ENCODE assay signal across 31 cellular contexts in genomic region chr18:73577365-73577764, GRCh38.
A peak's percentile ranks its signal among the peaks of the same experiment; 100 is the strongest.
DNase-seq lines count a peak whose midpoint lies in the region; ATAC-seq, FAIRE-seq and TF ChIP-seq lines count a peak whose summit lies in the region.
"Had no signal": no experiment of that assay in that cellular context is flagged by ENCODE, and none has a peak within 500 bp of the region (broad histone marks: within the 10 kb centered on the region; RNA-seq: fewer than 3 reads in every experiment).

No MANE protein-coding gene starts in this region.

- ATAC-seq in HepG2 (no peak), GM18517 (IDR thresholded peaks at IDR 0.05; ENCODE audit: unreplicated experiment) (no peak)
- ATAC-seq: A549; activated naive CD4-positive, alpha-beta T cell treated with anti-CD3 and anti-CD28 coated beads, Interleukin-2, amount 50 U/mL, for 72 hours; left ventricle myocardium superior had no signal

- H3K4me3 ChIP-seq in GM23248 (no peak overlapping the region), astrocyte of the spinal cord (ENCODE audit: low read depth, low read length) (no peak overlapping the region), fibroblast of pulmonary artery (replicated peaks; ENCODE audit: low read depth, low read length) (no peak overlapping the region), HepG2 (replicated peaks in 1 of 3; ENCODE audit: insufficient read depth in 1 of 3, low read depth in 2 of 3, low read length in 3 of 3) (no peak overlapping the region)
- H3K4me3 ChIP-seq: A549, BLaER1, esophagus muscularis mucosa, smooth muscle cell, thoracic aorta, vagina had no signal

- peak; percentile 7 for DNase-seq in ACHN
- DNase-seq in GM23248, result peak; percentile 68
- DNase-seq in astrocyte of the spinal cord (ENCODE audit: low read depth, low spot score), result peak; percentile 38
- DNase-seq in fibroblast of pulmonary artery (ENCODE audit: low read depth), result peak; percentile 45
- DNase-seq in HepG2 (ENCODE audit: low spot score), result no peak
- DNase-seq in SW480 (ENCODE audit: low spot score), result no peak
- DNase-seq in NCI-H2081 (lab: John Stamatoyannopoulos, UW), result no peak
- DNase-seq: activated B cell treated with CpG ODN at 0.5 μM for 24 hours; activated CD4-positive, alpha-beta T cell treated with anti-CD3 and anti-CD28 coated beads, Interleukin-2, amount 10 ng/mL, durations not matched to agents 7 days and 5 days; activated effector memory CD4-positive, alpha-beta T cell treated with Interleukin-2 at 50 U/mL for 16 hours; activated T-cell treated with anti-CD3 and anti-CD28 coated beads, Interleukin-2, amount 50 U/mL, for 1 hour; aorta; DMS 273 treated with DMSO at 0.1 percent for 48 hours; HCEC 1CT; left ventricle myocardium superior; mesendoderm; NCI-H1048; NCI-H1694; retina; stimulated activated naive CD4-positive, alpha-beta T cell treated with Interleukin-2 at 50 U/mL for 16 hours had no signal

- no TSS peak for BruUV-seq in HepG2 (replicated peaks; lab: Mats Ljungman, UMichigan)

- TF ChIP-seq CTCF in astrocyte of the spinal cord (IDR thresholded peaks at IDR 0.05; ENCODE audit: low read depth, low read length) (no peak), fibroblast of pulmonary artery (IDR thresholded peaks at IDR 0.05; ENCODE audit: low read length, missing control alignments) (no peak), HepG2 (CRISPR knock-in tag; IDR thresholded peaks at IDR 0.05) (no peak)

- 0 out of 2 replicates have a peak, but pooled peaks cover 6% of the 10 kb centered on the region for H3K9me2 ChIP-seq in GM23248 (ENCODE audit: insufficient read depth)

- H4K20me1 ChIP-seq in GM23248 (ENCODE audit: insufficient read depth) (no peaks in the 10 kb centered on the region), HepG2 (ENCODE audit: insufficient read depth, low read length) (no peaks in the 10 kb centered on the region)
- H4K20me1 ChIP-seq: BLaER1 had no signal

- FAIRE-seq in HepG2 (lab: Jason Lieb, UNC), result no peak
- FAIRE-seq: A549, islet of Langerhans had no signal

- H2AFZ ChIP-seq in GM23248 (no peak overlapping the region), HepG2 (ENCODE audit: low read length) (no peak overlapping the region)
- H2AFZ ChIP-seq: parathyroid adenoma had no signal

- H3K36me3 ChIP-seq in GM23248 (ENCODE audit: low read depth) (no peaks in the 10 kb centered on the region), HepG2 (replicated peaks in 1 of 2; ENCODE audit: control insufficient read depth in 1 of 2, insufficient read depth in 2 of 2, low read length in 2 of 2) (no peaks in the 10 kb centered on the region)
- H3K36me3 ChIP-seq: BLaER1, esophagus muscularis mucosa, thoracic aorta, vagina had no signal

- H3K27ac ChIP-seq in GM23248 (no peak overlapping the region), HepG2 (ENCODE audit: extremely low read length, insufficient read depth, low read length) (no peak overlapping the region)
- H3K27ac ChIP-seq: A549, BLaER1, esophagus muscularis mucosa, parathyroid adenoma, RWPE1, thoracic aorta, vagina had no signal

- intact Hi-C loops in HepG2 (cut with micrococcal nuclease; ENCODE audit: unreplicated experiment), result no loop called here

- 41 to 58% methylated on average over 1 of the region's 1 CpG for WGBS in GM23248 (ENCODE audit: low coverage in 1 of 2, low lambda C conversion rate in 2 of 2, missing lambda C conversion rate in 2 of 2), 2 experiments
- WGBS in HepG2 (ENCODE audit: low lambda C conversion rate), result 3% methylated on average over 1 of the region's 1 CpG

- TF ChIP-seq POLR2A in HepG2 (IDR thresholded peaks at IDR 0.05; ENCODE audit: insufficient read depth in 1 of 2, low read depth in 2 of 2, low read length in 2 of 2), result no peak

- H3K4me1 ChIP-seq in GM23248 (ENCODE audit: insufficient read depth), result peaks cover 7% of the 10 kb centered on the region
- no peaks in the 10 kb centered on the region for H3K4me1 ChIP-seq in HepG2 (ENCODE audit: insufficient read depth, low read length)
- H3K4me1 ChIP-seq: A549, BLaER1, esophagus muscularis mucosa, parathyroid adenoma, vagina had no signal

- H3K4me2 ChIP-seq in GM23248 (ENCODE audit: unreplicated experiment) (peak overlapping the region; percentile 12), HepG2 (ENCODE audit: low read depth, low read length) (no peak overlapping the region)
- H3K4me2 ChIP-seq: A549, BLaER1, smooth muscle cell had no signal

- CTCF ChIA-PET in HepG2 (lab: Yijun Ruan, JAX; ENCODE audit: low intra/inter-chr PET ratio, low total read pairs), result no interaction called here

- POLR2A ChIA-PET in HepG2 (lab: Yijun Ruan, JAX), result no interaction called here

- in situ Hi-C loops in ACHN (cut with HindIII; ENCODE audit: low pct_ligation_motif_present, low pct_unique_long_range_greater_than_20kb, low sequenced_read_pairs), result no loop called here
- in situ Hi-C loops in GM23248 (cut with MboI), result no loop called here
- in situ Hi-C loops in astrocyte of the spinal cord (cut with HindIII; ENCODE audit: low sequenced_read_pairs), result no loop called here
- in situ Hi-C loops in HepG2 (cut with HindIII; ENCODE audit: extremely low pct_ligation_motif_present, low pct_unique_long_range_greater_than_20kb), result no loop called here

- no peaks in the 10 kb centered on the region for H3K79me2 ChIP-seq in GM23248 (ENCODE audit: insufficient read depth)
- H3K79me2 ChIP-seq in HepG2 (ENCODE audit: insufficient read depth, low read length), result no peaks in the 10 kb centered on the region
- H3K79me2 ChIP-seq: parathyroid adenoma had no signal

- H3K9ac ChIP-seq in GM23248 (no peak overlapping the region), HepG2 (ENCODE audit: insufficient read depth, low read depth, low read length) (no peak overlapping the region)
- H3K9ac ChIP-seq: BLaER1, parathyroid adenoma had no signal

- H3K9me3 ChIP-seq in GM23248 (ENCODE audit: low read depth), result no peaks in the 10 kb centered on the region
- H3K9me3 ChIP-seq in HepG2 (ENCODE audit: low read length), result no peaks in the 10 kb centered on the region
- H3K9me3 ChIP-seq: A549, BLaER1, esophagus muscularis mucosa, thoracic aorta, vagina had no signal

- TF ChIP-seq EP300 in HepG2 (IDR thresholded peaks at IDR 0.05; ENCODE audit: low read depth in 2 of 2, low read length in 2 of 2), result no peak
- no peak for TF ChIP-seq EP300 in HepG2 (CRISPR knock-in tag; IDR thresholded peaks at IDR 0.05; ENCODE audit: borderline replicate concordance)

- H3F3A ChIP-seq in GM23248 (ENCODE audit: insufficient read depth), result 0 out of 2 replicates have a peak, but pooled peaks cover 3% of the 10 kb centered on the region

- H3K27me3 ChIP-seq in GM23248 (replicated peaks; ENCODE audit: insufficient read depth) (no peaks in the 10 kb centered on the region), HepG2 (ENCODE audit: control insufficient read depth in 1 of 2, insufficient read depth in 2 of 2, low read length in 2 of 2) (no peaks in the 10 kb centered on the region)
- H3K27me3 ChIP-seq: BLaER1, esophagus muscularis mucosa, vagina had no signal

- TF ChIP-seq RAD21 in HepG2 (CRISPR knock-in tag; IDR thresholded peaks at IDR 0.05), result no peak

TF ChIP-seq in HepG2, 621 proteins besides CTCF, POLR2A, EP300 and RAD21 (continues in another document):
- TF ChIP-seq ZNF703 (CRISPR knock-in tag; IDR thresholded peaks at IDR 0.05; ENCODE audit: borderline replicate concordance) (no peak), RXRA (CRISPR knock-in tag; IDR thresholded peaks at IDR 0.05) (no peak), DDIT3 (CRISPR knock-in tag; IDR thresholded peaks at IDR 0.05) (no peak), ZFP1 (CRISPR knock-in tag; IDR thresholded peaks at IDR 0.05) (no peak), SALL2 (CRISPR knock-in tag; IDR thresholded peaks at IDR 0.05) (no peak), GLI4 (CRISPR knock-in tag; IDR thresholded peaks at IDR 0.05; ENCODE audit: borderline replicate concordance) (no peak), NFKBIZ (CRISPR knock-in tag; IDR thresholded peaks at IDR 0.05) (no peak), ZNF549 (CRISPR knock-in tag; IDR thresholded peaks at IDR 0.05) (no peak), ZNF569 (CRISPR knock-in tag; IDR thresholded peaks at IDR 0.05; ENCODE audit: borderline replicate concordance) (no peak), ZXDC (CRISPR knock-in tag; IDR thresholded peaks at IDR 0.05) (no peak)

Comparison
In these comparisons a context has a peak if more than half of its experiments do, and no peak if none do; other contexts are left out.
1. DNase-seq: peak in ACHN (single experiment), GM23248 (single experiment), astrocyte of the spinal cord (single experiment) and fibroblast of pulmonary artery (single experiment); none in HepG2 (single experiment), SW480 (single experiment) and NCI-H2081 (0 of 2).